Comparison of ENCODE assay signal across 8 cellular contexts in genomic region chr15:62059108-62059817, GRCh38. TPM values are rescaled to one million over a fixed set of nuclear protein-coding genes. Genes with fewer than 3 reads are reported as not detected.
DNase-seq lines count a peak whose midpoint lies in the region; ATAC-seq and TF ChIP-seq lines count a peak whose summit lies in the region.

No MANE protein-coding gene starts in this region.

- no peaks in the 10 kb centered on the region for H3K36me3 ChIP-seq in effector memory CD4-positive, alpha-beta T cell (ENCODE audit: control insufficient read depth, insufficient read depth, low read length)
- no peaks in the 10 kb centered on the region for H3K36me3 ChIP-seq in neural cell (ENCODE audit: insufficient read depth, low read length)

- no peaks in the 10 kb centered on the region for H3K9me3 ChIP-seq in effector memory CD4-positive, alpha-beta T cell (ENCODE audit: control insufficient read depth, low read length)
- H3K9me3 ChIP-seq in neural cell (ENCODE audit: low read length) = no peaks in the 10 kb centered on the region

- H3K27ac ChIP-seq in effector memory CD4-positive, alpha-beta T cell (ENCODE audit: insufficient read depth, low read length, poor library complexity, severe bottlenecking) = peak overlapping the region; percentile 86
- peak overlapping the region; percentile 47 for H3K27ac ChIP-seq in neural cell (ENCODE audit: low read length)

- H3K4me2 ChIP-seq in neural cell (ENCODE audit: low read length) = peak overlapping the region; percentile 85

- peak; percentile 47 for DNase-seq in OCI-M1 (lab: John Stamatoyannopoulos, UW)
- DNase-seq in effector memory CD4-positive, alpha-beta T cell = no peak
- DNase-seq in UCSD-AML1 (lab: John Stamatoyannopoulos, UW; ENCODE audit: unreplicated experiment) = no peak
- DNase-seq in NCI-H1417 treated with DMSO at 0.1 percent for 48 hours (lab: John Stamatoyannopoulos, UW) = no peak
- DNase-seq in T-helper 9 cell = no peak

- no peaks in the 10 kb centered on the region for H3F3A ChIP-seq in neural cell (ENCODE audit: insufficient read depth, low read length, poor library complexity, severe bottlenecking)

- H4K20me1 ChIP-seq in neural cell (ENCODE audit: insufficient read depth) = no peaks in the 10 kb centered on the region

- no peaks in the 10 kb centered on the region for H3K27me3 ChIP-seq in effector memory CD4-positive, alpha-beta T cell (replicated peaks; ENCODE audit: control insufficient read depth, insufficient read depth, low read length, poor library complexity, severe bottlenecking)
- peaks cover 26% of the 10 kb centered on the region for H3K27me3 ChIP-seq in neural cell (ENCODE audit: insufficient read depth, low read depth, low read length)

- TF ChIP-seq RAD21 in neural cell (conservative IDR thresholded peaks at IDR 0.05) = no peak

- peak overlapping the region; percentile 27 for H2AFZ ChIP-seq in neural cell (ENCODE audit: low read depth, low read length)

- H3K9ac ChIP-seq in neural cell (ENCODE audit: low read length) = peak overlapping the region; percentile 70

- TF ChIP-seq CTCF in GM12873 (IDR thresholded peaks at IDR 0.05; ENCODE audit: insufficient read depth, low read depth, low read length, missing control alignments) (peak; percentile 36), neural cell (IDR thresholded peaks at IDR 0.05; ENCODE audit: poor library complexity, severe bottlenecking) (no peak)

- H3K4me3 ChIP-seq in effector memory CD4-positive, alpha-beta T cell (ENCODE audit: insufficient read depth, low read depth, low read length, poor library complexity, severe bottlenecking) = peak overlapping the region; percentile 92
- peak overlapping the region; percentile 77 for H3K4me3 ChIP-seq in neural cell (ENCODE audit: low read length)

- ATAC-seq in GM18520 (IDR thresholded peaks at IDR 0.05; ENCODE audit: unreplicated experiment) = no peak

- H3K9me2 ChIP-seq in neural cell (ENCODE audit: insufficient read depth, low read length) = no peaks in the 10 kb centered on the region

- H3K4me1 ChIP-seq in effector memory CD4-positive, alpha-beta T cell (ENCODE audit: control insufficient read depth, insufficient read depth, low read length, poor library complexity, severe bottlenecking) = peaks cover 3% of the 10 kb centered on the region

- no peak for TF ChIP-seq EP300 in neural cell (conservative IDR thresholded peaks at IDR 0.05; ENCODE audit: poor library complexity, severe bottlenecking)

- peaks cover 22% of the 10 kb centered on the region for H3K79me2 ChIP-seq in neural cell (replicated peaks; ENCODE audit: insufficient read depth, low read length)

TF ChIP-seq in neural cell, 6 proteins besides CTCF, POLR2A, EP300 and RAD21:
- no peak for TF ChIP-seq TAF1 (IDR thresholded peaks at IDR 0.05; ENCODE audit: low read depth)
- TF ChIP-seq POLR2AphosphoS5 (IDR thresholded peaks at IDR 0.05) = no peak
- TF ChIP-seq SMC3 (conservative IDR thresholded peaks at IDR 0.05; ENCODE audit: poor library complexity) = no peak
- no peak for TF ChIP-seq EZH2 (IDR thresholded peaks at IDR 0.05; ENCODE audit: borderline replicate concordance, insufficient read depth, low read length, poor library complexity, severe bottlenecking)
- TF ChIP-seq MXI1 (conservative IDR thresholded peaks at IDR 0.05; ENCODE audit: poor library complexity, severe bottlenecking) = no peak
- no peak for TF ChIP-seq REST (IDR thresholded peaks at IDR 0.05; ENCODE audit: borderline replicate concordance)
TF ChIP-seq in neural cell: peak in this region for 0.

RNA-seq across cellular contexts. Expression of gene VPS13C, which starts 1.0 kb away (rescaled TPM):
- polyA plus RNA-seq in neural cell = 91.1 and 92.6 TPM in 2 replicates
- polyA minus RNA-seq in neural cell = 158 and 189 TPM in 2 replicates

RNA-seq across cellular contexts. Expression of gene C2CD4A, which starts 7.5 kb away (rescaled TPM):
- polyA plus RNA-seq in neural cell = not detected in 2 replicates
- not detected in 2 replicates for polyA minus RNA-seq in neural cell
